ENCODE assay signal across 27 cellular contexts in the genomic region with DNA sequence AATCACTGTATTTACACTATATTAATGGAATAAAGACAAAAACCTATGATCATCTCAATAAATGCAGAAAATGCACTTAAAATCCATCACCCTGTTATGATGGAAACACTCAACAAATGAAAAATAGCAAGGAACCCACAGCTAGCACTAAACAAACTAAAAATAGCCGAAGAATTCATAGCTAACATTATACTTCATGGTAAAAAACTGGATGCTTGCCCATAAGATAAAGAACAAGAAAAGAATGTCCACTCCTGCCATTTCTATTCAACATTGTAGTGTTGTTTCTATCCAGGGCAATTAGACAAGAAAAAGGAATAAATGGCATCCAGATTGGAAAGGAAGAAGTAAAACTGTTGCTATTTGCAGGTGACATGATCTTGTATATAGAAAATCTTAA.
DNase-seq lines count a peak whose midpoint lies in the region; ATAC-seq, FAIRE-seq and TF ChIP-seq lines count a peak whose summit lies in the region.
"Had no signal": no experiment of that assay in that cellular context is flagged by ENCODE, and none has a peak within 500 bp of the region (broad histone marks: within the 10 kb centered on the region; RNA-seq: fewer than 3 reads in every experiment).

No MANE protein-coding gene starts in this region.

- DNase-seq in EH (ENCODE audit: low read depth) (peak; percentile 47), K562 (ENCODE audit: extremely low read depth in 1 of 4, low spot score in 3 of 4) (no peak), iris pigment epithelial cell (ENCODE audit: low read depth) (peak; percentile 50), midbrain (lab: John Stamatoyannopoulos, UW) (no peak), NCI-H1048 (lab: John Stamatoyannopoulos, UW) (no peak), mesenchymal stem cell (no peak)
- DNase-seq: CD8-positive, alpha-beta memory T cell; DMS 273 treated with DMSO at 0.1 percent for 48 hours; DMS79 treated with DMSO at 0.1 percent for 48 hours; H7; Karpas-422; NCI-H1105; NCI-H1436 treated with DMSO at 0.1 percent for 48 hours; NCI-H1930; NCI-H2107; NCI-H446; NCI-H524 treated with DMSO at 0.1 percent for 48 hours; NCI-H774; NK-92 treated with Interleukin-12 subunit alpha and Interleukin-12 subunit beta, amount 100 ng/mL, for 24 hours; PC-9 had no signal

- H3K4me1 ChIP-seq in K562 (replicated peaks in 1 of 2; ENCODE audit: control insufficient read depth in 2 of 2, insufficient read depth in 2 of 2, low read length in 2 of 2): no peaks in the 10 kb centered on the region
- no peaks in the 10 kb centered on the region for H3K4me1 ChIP-seq in mesenchymal stem cell (ENCODE audit: control insufficient read depth, insufficient read depth, low read depth, low read length)
- H3K4me1 ChIP-seq: SJSA1 had no signal

- H2BK15ac ChIP-seq in mesenchymal stem cell (ENCODE audit: low read depth, poor library complexity, severe bottlenecking): no peak overlapping the region

- no peak; the same call in 2 of the 3 replicates for ATAC-seq in SK-N-SH treated with all-trans-retinoic acid at 6 μM for 48 hours
- ATAC-seq in K562: no peak
- no peak for ATAC-seq in GM21825 (IDR thresholded peaks at IDR 0.05; ENCODE audit: unreplicated experiment)
- ATAC-seq: Right ventricle myocardium inferior had no signal

- H3K14ac ChIP-seq in mesenchymal stem cell (ENCODE audit: low read length in 2 of 2): no peak overlapping the region

- no peaks in the 10 kb centered on the region for H3K79me2 ChIP-seq in K562 (ENCODE audit: control insufficient read depth, insufficient read depth, low read length)

- in situ Hi-C loops in K562 (cut with MboI): no loop called here

- FAIRE-seq in K562 (lab: Jason Lieb, UNC): no peak
- FAIRE-seq: GM19239 had no signal

- TF ChIP-seq EP300 in K562 (IDR thresholded peaks at IDR 0.05; ENCODE audit: low read length): no peak

- H3K79me1 ChIP-seq in mesenchymal stem cell (replicated peaks; ENCODE audit: low read length, poor library complexity, severe bottlenecking): no peaks in the 10 kb centered on the region

- H4K20me1 ChIP-seq in K562 (replicated peaks; ENCODE audit: control insufficient read depth, insufficient read depth, low read length): no peaks in the 10 kb centered on the region

- H2BK12ac ChIP-seq in mesenchymal stem cell (ENCODE audit: low read length in 2 of 2): no peak overlapping the region

- no peak overlapping the region for H3K23ac ChIP-seq in mesenchymal stem cell (ENCODE audit: low read length in 2 of 2)

- H4K91ac ChIP-seq in mesenchymal stem cell (ENCODE audit: low read length): no peak overlapping the region

- H3K9me3 ChIP-seq in K562 (replicated peaks; ENCODE audit: control insufficient read depth, insufficient read depth, low read depth, low read length): 0 out of 2 replicates have a peak, but pooled peaks cover 4% of the 10 kb centered on the region
- H3K9me3 ChIP-seq in mesenchymal stem cell (ENCODE audit: control insufficient read depth, low read length): no peaks in the 10 kb centered on the region
- H3K9me3 ChIP-seq: SJSA1 had no signal

- no peak overlapping the region for H4K8ac ChIP-seq in mesenchymal stem cell (ENCODE audit: low read length)

- WGBS in K562 (ENCODE audit: insufficient coverage, low coverage, missing lambda C conversion rate): 0% methylated on average over 1 of the region's 1 CpG
- WGBS in mesenchymal stem cell: 78% methylated on average over 1 of the region's 1 CpG

- H3K4me3 ChIP-seq in K562: no peak overlapping the region
- H3K4me3 ChIP-seq in mesenchymal stem cell (ENCODE audit: insufficient read depth in 1 of 2, low read depth in 1 of 2, low read length in 2 of 2): no peak overlapping the region
- H3K4me3 ChIP-seq: PC-9, SJSA1 had no signal

- H2AK5ac ChIP-seq in mesenchymal stem cell (ENCODE audit: low read length, severe bottlenecking): no peak overlapping the region

- BruUV-seq in K562 (replicated peaks; lab: Mats Ljungman, UMichigan): no TSS peak

- H3K9ac ChIP-seq in K562 (ENCODE audit: insufficient read depth in 1 of 2, low read depth in 2 of 2, low read length in 2 of 2) (no peak overlapping the region), mesenchymal stem cell (ENCODE audit: low read length) (no peak overlapping the region)

- H3K18ac ChIP-seq in mesenchymal stem cell (ENCODE audit: low read depth in 1 of 2, low read length in 2 of 2): no peak overlapping the region

- H3K27me3 ChIP-seq in K562 (ENCODE audit: control insufficient read depth in 2 of 2, insufficient read depth in 2 of 2, low read length in 2 of 2): no peaks in the 10 kb centered on the region
- H3K27me3 ChIP-seq in mesenchymal stem cell (ENCODE audit: control insufficient read depth in 1 of 2, insufficient read depth in 1 of 2, low read length in 2 of 2): peaks cover 0 to 3% of the 10 kb centered on the region in 2 experiments
- H3K27me3 ChIP-seq: SJSA1 had no signal

- POLR2A ChIA-PET in K562 (lab: Yijun Ruan, JAX): no interaction called here

- no peak overlapping the region for H2BK5ac ChIP-seq in mesenchymal stem cell (ENCODE audit: low read depth, low read length, poor library complexity, severe bottlenecking)

- H2AFZ ChIP-seq in K562 (ENCODE audit: low read depth, low read length) (no peak overlapping the region), mesenchymal stem cell (ENCODE audit: low read depth, low read length) (no peak overlapping the region)
- H2AFZ ChIP-seq: PC-9 had no signal

- H2BK120ac ChIP-seq in mesenchymal stem cell (ENCODE audit: low read depth, low read length): no peak overlapping the region

- H3K4me2 ChIP-seq in K562 (ENCODE audit: insufficient read depth, low read length): no peak overlapping the region
- no peak overlapping the region for H3K4me2 ChIP-seq in mesenchymal stem cell (ENCODE audit: low read length, poor library complexity, severe bottlenecking)
- H3K4me2 ChIP-seq: PC-9 had no signal

- no peak overlapping the region for H3K4ac ChIP-seq in mesenchymal stem cell (ENCODE audit: low read depth in 1 of 2, low read length in 2 of 2)

- H3K27ac ChIP-seq in K562 (ENCODE audit: extremely low read depth, low read depth, low read length) (no peak overlapping the region), mesenchymal stem cell (ENCODE audit: low read length, poor library complexity, severe bottlenecking) (no peak overlapping the region)
- H3K27ac ChIP-seq: 22Rv1, C4-2B, PC-9, SJSA1 had no signal

- H3K36me3 ChIP-seq in K562 (ENCODE audit: control insufficient read depth, insufficient read depth, low read length) (no peaks in the 10 kb centered on the region), mesenchymal stem cell (ENCODE audit: control insufficient read depth in 1 of 2, insufficient read depth in 2 of 2, low read depth in 1 of 2, low read length in 2 of 2) (no peaks in the 10 kb centered on the region)
- H3K36me3 ChIP-seq: SJSA1 had no signal

- TF ChIP-seq RAD21 in K562 (CRISPR knock-in tag; conservative IDR thresholded peaks at IDR 0.05 in 1 of 2, IDR thresholded peaks at IDR 0.05 in 1 of 2): no peak

- intact Hi-C loops in K562 (cut with micrococcal nuclease): no loop called here

- TF ChIP-seq POLR2A in K562 (conservative IDR thresholded peaks at IDR 0.05): no peak

- no peaks in the 10 kb centered on the region for H3K9me1 ChIP-seq in K562 (ENCODE audit: control insufficient read depth, insufficient read depth, low read length)

- no peak for TF ChIP-seq CTCF in K562 (IDR thresholded peaks at IDR 0.05 in 2 of 3, conservative IDR thresholded peaks at IDR 0.05 in 1 of 3; ENCODE audit: insufficient read depth in 2 of 3, low read depth in 1 of 3, low read length in 3 of 3)

- CTCF ChIA-PET in K562 (lab: Yijun Ruan, JAX; ENCODE audit: low intra/inter-chr PET ratio): no interaction called here

TF ChIP-seq in SK-N-SH treated with all-trans-retinoic acid at 6 μM for 48 hours, 23 proteins besides CTCF, POLR2A, EP300 and RAD21:
- TF ChIP-seq ISL1 (CRISPR knock-in tag; IDR thresholded peaks at IDR 0.05) (peak; percentile 79), CSDC2 (CRISPR knock-in tag; IDR thresholded peaks at IDR 0.05) (no peak)

TF ChIP-seq in K562, 482 proteins besides CTCF, POLR2A, EP300 and RAD21:
- TF ChIP-seq, protein P1, sequence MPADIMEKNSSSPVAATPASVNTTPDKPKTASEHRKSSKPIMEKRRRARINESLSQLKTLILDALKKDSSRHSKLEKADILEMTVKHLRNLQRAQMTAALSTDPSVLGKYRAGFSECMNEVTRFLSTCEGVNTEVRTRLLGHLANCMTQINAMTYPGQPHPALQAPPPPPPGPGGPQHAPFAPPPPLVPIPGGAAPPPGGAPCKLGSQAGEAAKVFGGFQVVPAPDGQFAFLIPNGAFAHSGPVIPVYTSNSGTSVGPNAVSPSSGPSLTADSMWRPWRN (IDR thresholded peaks at IDR 0.05; ENCODE audit: low read depth): no peak
- TF ChIP-seq NFIC (IDR thresholded peaks at IDR 0.05): peak; percentile 50

Comparison
In these comparisons a context has a peak if more than half of its experiments do, and no peak if none do; other contexts are left out.
1. DNase-seq: peak in EH (single experiment) and iris pigment epithelial cell (single experiment); none in K562 (0 of 4), midbrain (single experiment), NCI-H1048 (single experiment) and mesenchymal stem cell (single experiment).